In genomic region chr3:173289072-173289471, GRCh38 we compare ENCODE assay signal across 22 cellular contexts.
"Had no signal": no experiment of that assay in that cellular context is flagged by ENCODE, and none has a peak within 500 bp of the region (broad histone marks: within the 10 kb centered on the region; RNA-seq: fewer than 3 reads in every experiment).

No MANE protein-coding gene starts in this region.

- H3K27ac Mint-ChIP-seq: effector memory CD8-positive, alpha-beta T cell; endodermal cell; mesothelial cell of epicardium; naive B cell had no signal

- H3K27ac ChIP-seq: coronary artery, epithelial cell of prostate, esophagus squamous epithelium, gastrocnemius medialis, heart left ventricle, left lung, lower lobe of right lung had no signal

- H3K27me3 ChIP-seq: esophagus squamous epithelium, gastrocnemius medialis, heart left ventricle, left lung had no signal

- H3K36me3 Mint-ChIP-seq: naive B cell had no signal

- H3K4me1 ChIP-seq: esophagus squamous epithelium, gastrocnemius medialis, heart left ventricle, left lung, lower lobe of right lung had no signal

- H3K27me3 Mint-ChIP-seq: effector memory CD8-positive, alpha-beta T cell; naive B cell had no signal

- ATAC-seq: effector memory CD8-positive, alpha-beta T cell; esophagus mucosa; gastrocnemius medialis; heart left ventricle; left cardiac atrium; left lung; left ventricle myocardium superior; lower lobe of right lung; mucosa of descending colon had no signal

- DNase-seq: dermis blood vessel endothelial cell; effector CD8-positive, alpha-beta T cell; effector memory CD8-positive, alpha-beta T cell; endodermal cell; erythroblast; esophagus squamous epithelium; foreskin fibroblast; foreskin melanocyte; gastrocnemius medialis; heart left ventricle; hippocampal formation; left cardiac atrium; left lung; left ventricle myocardium superior; lower lobe of right lung; mesenchymal stem cell; mucosa of descending colon; naive B cell had no signal

- H3K9me3 ChIP-seq: esophagus squamous epithelium, gastrocnemius medialis, mucosa of descending colon had no signal

- H3K4me3 Mint-ChIP-seq: effector memory CD8-positive, alpha-beta T cell; endodermal cell; mesothelial cell of epicardium; naive B cell had no signal

- H3K4me3 ChIP-seq: coronary artery, esophagus squamous epithelium, gastrocnemius medialis, heart left ventricle, left lung, lower lobe of right lung, mucosa of descending colon had no signal

- H3K36me3 ChIP-seq: esophagus squamous epithelium, gastrocnemius medialis, heart left ventricle, left lung, lower lobe of right lung had no signal

- H3K4me1 Mint-ChIP-seq: naive B cell had no signal
